8 cellular contexts compared by ENCODE assay signal in the genomic region with DNA sequence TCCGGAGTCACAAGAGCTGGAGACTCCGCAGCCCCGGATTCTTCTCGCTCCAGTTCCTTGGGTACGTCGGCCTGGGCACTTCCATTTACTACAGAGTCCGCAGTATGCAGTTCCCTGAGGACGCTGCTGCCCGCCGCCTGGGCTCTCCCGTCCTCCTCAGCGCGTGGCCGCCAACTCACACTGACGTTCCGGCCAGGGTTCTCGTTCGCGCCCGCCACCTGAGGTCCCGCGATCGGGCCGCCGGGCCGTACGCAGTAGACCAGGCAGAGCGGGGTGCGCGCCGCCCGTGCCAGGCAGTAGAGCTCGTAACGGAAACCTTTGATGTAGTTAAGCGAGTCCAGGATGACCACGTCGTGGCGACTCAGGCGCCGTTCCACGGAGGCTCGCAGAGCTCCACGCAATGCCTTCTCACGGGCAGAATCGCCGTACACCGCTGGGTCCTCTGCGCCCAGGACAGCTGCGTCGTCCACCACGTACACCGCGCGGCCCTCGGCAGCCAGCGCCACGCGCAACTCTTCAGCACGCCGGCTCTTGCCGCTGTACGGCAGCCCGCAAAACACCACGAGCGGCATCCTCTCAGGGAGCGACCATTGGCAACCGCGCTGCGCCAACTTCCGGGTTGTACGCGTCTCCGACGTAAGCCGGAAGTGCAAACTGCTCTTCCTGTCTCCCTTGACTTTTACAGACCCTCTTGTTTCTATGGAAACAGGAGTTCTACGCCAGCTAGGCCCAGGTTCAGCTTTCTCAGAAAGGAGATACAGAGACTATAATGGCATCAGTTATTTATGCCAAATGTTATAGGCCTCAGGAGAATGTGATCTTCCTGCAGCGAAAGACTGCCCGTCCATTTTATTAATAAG. TPM values are rescaled to one million over a fixed set of nuclear protein-coding genes. Genes with fewer than 3 reads are reported as not detected.
DNase-seq lines count a peak whose midpoint lies in the region; ATAC-seq and TF ChIP-seq lines count a peak whose summit lies in the region.

A gene with protein sequence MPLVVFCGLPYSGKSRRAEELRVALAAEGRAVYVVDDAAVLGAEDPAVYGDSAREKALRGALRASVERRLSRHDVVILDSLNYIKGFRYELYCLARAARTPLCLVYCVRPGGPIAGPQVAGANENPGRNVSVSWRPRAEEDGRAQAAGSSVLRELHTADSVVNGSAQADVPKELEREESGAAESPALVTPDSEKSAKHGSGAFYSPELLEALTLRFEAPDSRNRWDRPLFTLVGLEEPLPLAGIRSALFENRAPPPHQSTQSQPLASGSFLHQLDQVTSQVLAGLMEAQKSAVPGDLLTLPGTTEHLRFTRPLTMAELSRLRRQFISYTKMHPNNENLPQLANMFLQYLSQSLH (minus strand): TSS at position 621 of the 860 bp plus-strand sequence. CDS start 49 bp downstream, at position 572.

- ATAC-seq in GM21529 (IDR thresholded peaks at IDR 0.05; ENCODE audit: unreplicated experiment), result peak; percentile 81
- peak; percentile 85 for ATAC-seq in IMR-90 (ENCODE audit: low read depth)

- intact Hi-C loops in IMR-90 (cut with micrococcal nuclease) (no loop called here), OCI-LY7 (cut with micrococcal nuclease; ENCODE audit: unreplicated experiment) (loop anchor here (1.0 kb wide), 1 partner anchor 23 kb away; a partner anchor contains a TSS)

- peak; percentile 74 for TF ChIP-seq POLR2A in IMR-90 (IDR thresholded peaks at IDR 0.05; ENCODE audit: low read depth, low read length)

- TF ChIP-seq CTCF in IMR-90 (conservative IDR thresholded peaks at IDR 0.05; ENCODE audit: low read depth, low read length) (no peak), OCI-LY7 (conservative IDR thresholded peaks at IDR 0.05; ENCODE audit: low read length) (no peak), epithelial cell of esophagus (IDR thresholded peaks at IDR 0.05; ENCODE audit: insufficient read depth, low read depth, low read length, missing control alignments) (no peak)

- in situ Hi-C loops in IMR-90 (cut with MboI; ENCODE audit: low sequenced_read_pairs), result no loop called here

- CTCF ChIA-PET in IMR-90 (lab: Yijun Ruan, JAX), result interaction anchor here (1.0 kb wide), 1 partner anchor 127 kb away, joined by 3 read pairs; no protein-coding TSS in a partner anchor
- CTCF ChIA-PET in OCI-LY7 (lab: Charles Lee; ENCODE audit: unreplicated experiment), result no interaction called here

- H3K9me3 ChIP-seq in IMR-90 (ENCODE audit: control insufficient read depth, insufficient read depth, low read length), result no peaks in the 10 kb centered on the region
- no peaks in the 10 kb centered on the region for H3K9me3 ChIP-seq in OCI-LY7 (ENCODE audit: low read length)
- no peaks in the 10 kb centered on the region for H3K9me3 ChIP-seq in mononuclear cell (ENCODE audit: low read depth, low read length)

- H3K14ac ChIP-seq in IMR-90 (replicated peaks; ENCODE audit: low read depth, low read length), result peak within 1 kb of the TSS; percentile 87

- H2AFZ ChIP-seq in IMR-90 (replicated peaks; ENCODE audit: low read length, poor library complexity) (peak within 1 kb of the TSS; percentile 99), OCI-LY7 (ENCODE audit: low read length) (peak within 1 kb of the TSS; percentile 54; the same call in 1 of the 2 replicates)

- BruUV-seq in IMR-90 (replicated peaks; lab: Mats Ljungman, UMichigan), result no TSS peak
- no TSS peak for BruUV-seq in OCI-LY7 (replicated peaks; lab: Mats Ljungman, UMichigan)

- no peaks in the 10 kb centered on the region for H3K27me3 ChIP-seq in IMR-90 (ENCODE audit: control insufficient read depth, insufficient read depth, low read length)
- no peaks in the 10 kb centered on the region for H3K27me3 ChIP-seq in mononuclear cell (ENCODE audit: insufficient read depth, low read length)

- H2BK120ac ChIP-seq in IMR-90 (ENCODE audit: low read depth, low read length), result 0 out of 2 replicates have a peak within 1 kb of the TSS, but pooled peaks have one; percentile 4

- H3K4me3 ChIP-seq in IMR-90 (ENCODE audit: insufficient read depth, low read depth, low read length) (peak within 1 kb of the TSS; percentile 90), OCI-LY7 (ENCODE audit: low read depth, low read length, poor library complexity, severe bottlenecking) (peak within 1 kb of the TSS; percentile 88), epithelial cell of esophagus (ENCODE audit: low read length) (peak within 1 kb of the TSS; percentile 85), mononuclear cell (ENCODE audit: low read length) (peak within 1 kb of the TSS; percentile 87)

- H3K56ac ChIP-seq in IMR-90 (ENCODE audit: extremely low read depth, insufficient read depth, low read length), result peak within 1 kb of the TSS; percentile 72

- H3K4me2 ChIP-seq in IMR-90 (ENCODE audit: low read depth, low read length) (peak within 1 kb of the TSS; percentile 83), OCI-LY7 (ENCODE audit: low read length) (peak within 1 kb of the TSS; percentile 100)

- H4K91ac ChIP-seq in IMR-90 (ENCODE audit: insufficient read depth, low read depth, low read length), result peak within 1 kb of the TSS; percentile 51; the same call in 1 of the 2 replicates

- H3K18ac ChIP-seq in IMR-90 (ENCODE audit: low read depth, low read length), result peak within 1 kb of the TSS; percentile 32

- H3K9me1 ChIP-seq in IMR-90 (ENCODE audit: insufficient read depth, low read length), result peaks cover 6% of the 10 kb centered on the region; the same call in 1 of the 2 replicates

- peak within 1 kb of the TSS; percentile 82 for H3K23ac ChIP-seq in IMR-90 (ENCODE audit: low read depth, low read length)

- H3K9me2 ChIP-seq in OCI-LY7 (ENCODE audit: insufficient read depth, low read length), result no peaks in the 10 kb centered on the region

- H3K79me2 ChIP-seq in OCI-LY7 (ENCODE audit: insufficient read depth, low read depth, low read length), result peaks cover 43% of the 10 kb centered on the region

- H4K20me1 ChIP-seq in IMR-90 (ENCODE audit: insufficient read depth, low read length) (peaks cover 18% of the 10 kb centered on the region), OCI-LY7 (ENCODE audit: insufficient read depth, low read length) (peaks cover 17% of the 10 kb centered on the region; the same call in 1 of the 2 replicates)

- no peak within 1 kb of the TSS for H2BK20ac ChIP-seq in IMR-90 (ENCODE audit: low read depth, low read length)

- H3K79me1 ChIP-seq in IMR-90 (ENCODE audit: low read depth in 1 of 2, low read length in 2 of 2), result peaks cover 19 to 50% of the 10 kb centered on the region in 2 experiments

- 0 out of 2 replicates have a peak, but pooled peaks cover 1% of the 10 kb centered on the region for H3K36me3 ChIP-seq in IMR-90 (ENCODE audit: control insufficient read depth, insufficient read depth, low read length)
- peaks cover 44% of the 10 kb centered on the region for H3K36me3 ChIP-seq in OCI-LY7 (ENCODE audit: insufficient read depth, low read length)

- POLR2A ChIA-PET in IMR-90 (lab: Charles Lee; ENCODE audit: unreplicated experiment) (no interaction called here), OCI-LY7 (lab: Charles Lee) (interaction anchor here (0.6 to 3.4 kb wide), 6 partner anchors 11 to 303 kb away, joined by 3 to 14 read pairs (median 3); a partner anchor contains a TSS)

- WGBS in IMR-90 (ENCODE audit: extremely low coverage in 2 of 2, insufficient read length in 1 of 2), 2 experiments, result 0% methylated on average over 42 of the region's 78 CpGs; no CpG with 5 or more reads in 1 of the 2 experiments

- H2AK5ac ChIP-seq in IMR-90 (ENCODE audit: low read depth, low read length), result peak within 1 kb of the TSS; percentile 96

- no peak for TF ChIP-seq RAD21 in IMR-90 (IDR thresholded peaks at IDR 0.05; ENCODE audit: low read length)

- DNase-seq in DMS 273 treated with DMSO at 0.1 percent for 48 hours (lab: John Stamatoyannopoulos, UW), result peak; percentile 84
- DNase-seq in IMR-90, result peak; percentile 92
- DNase-seq in OCI-LY7 (ENCODE audit: low spot score), result peak; percentile 95
- DNase-seq in activated T-cell treated with anti-CD3 and anti-CD28 coated beads for 24 hours (ENCODE audit: low read depth), result peak; percentile 77
- DNase-seq in epithelial cell of esophagus (ENCODE audit: low read depth), result peak; percentile 85
- peak; percentile 66 to 76 for DNase-seq in stimulated activated CD8-positive, alpha-beta memory T cell treated with anti-CD3 and anti-CD28 coated beads, Interleukin-4, amount 100 ng/mL, for 1 hour (ENCODE audit: low read depth in 2 of 2, low spot score in 1 of 2)

- H3K27ac ChIP-seq in IMR-90 (ENCODE audit: insufficient read depth, low read length) (peak within 1 kb of the TSS; percentile 93), OCI-LY7 (ENCODE audit: low read depth, low read length, poor library complexity, severe bottlenecking) (peak within 1 kb of the TSS; percentile 39)

- peak within 1 kb of the TSS; percentile 90 for H2BK5ac ChIP-seq in IMR-90 (ENCODE audit: low read depth, low read length, poor library complexity, severe bottlenecking)

- H4K5ac ChIP-seq in IMR-90 (ENCODE audit: low read depth, low read length), result peak within 1 kb of the TSS; percentile 90

- H3K4me1 ChIP-seq in IMR-90 (ENCODE audit: control insufficient read depth, insufficient read depth, low read length) (peaks cover 7% of the 10 kb centered on the region), OCI-LY7 (ENCODE audit: insufficient read depth, low read length, poor library complexity, severe bottlenecking) (peaks cover 34% of the 10 kb centered on the region), mononuclear cell (ENCODE audit: insufficient read depth, low read length) (peaks cover 20% of the 10 kb centered on the region)

- H3K9ac ChIP-seq in IMR-90 (ENCODE audit: low read depth, low read length), result peak within 1 kb of the TSS; percentile 83

- H2AK9ac ChIP-seq in IMR-90 (replicated peaks; ENCODE audit: low read depth, low read length, poor library complexity), result peak within 1 kb of the TSS; percentile 59

- dilution Hi-C loops in IMR-90 (cut with HindIII; ENCODE audit: low sequenced_read_pairs, unreplicated experiment), result no loop called here

- no peak within 1 kb of the TSS for H2BK15ac ChIP-seq in IMR-90 (ENCODE audit: low read depth, low read length)

- peak within 1 kb of the TSS; percentile 86 to 99 for H4K8ac ChIP-seq in IMR-90 (ENCODE audit: low read depth in 2 of 2, low read length in 2 of 2)

- H3K4ac ChIP-seq in IMR-90 (ENCODE audit: low read depth, low read length), result peak within 1 kb of the TSS; percentile 76

TF ChIP-seq in IMR-90, 13 proteins besides CTCF, POLR2A, EP300 and RAD21 (continues in another document):
- TF ChIP-seq CEBPB (IDR thresholded peaks at IDR 0.05; ENCODE audit: low read depth, low read length), result no peak

RNA-seq across cellular contexts. Expression of the gene that starts here (rescaled TPM):
- total RNA-seq in IMR-90 (2012; rRNA removed) (13.1 and 15.2 TPM in 2 replicates), OCI-LY7 (2022) (16.8 and 16.9 TPM in 2 replicates), mononuclear cell (19.6 TPM)
- polyA plus RNA-seq in IMR-90 (2012; rRNA removed), result 16.3 and 18.3 TPM in 2 replicates
- 13.6 and 18.8 TPM in 2 replicates for polyA plus RNA-seq in IMR-90 (2012; cell fraction: cytosol; rRNA removed)
- 11.6 and 16.9 TPM in 2 replicates for polyA plus RNA-seq in IMR-90 (2012; cell fraction: nucleus; rRNA removed; ENCODE audit: low replicate concordance)
- 15.8 and 16.4 TPM in 2 replicates for total RNA-seq in OCI-LY7 (2014; rRNA removed; shearing (Covaris generic))

Comparison
In these comparisons a context has a peak if more than half of its experiments do, and no peak if none do; other contexts are left out.
1. Peak in every context shown above with its lines: DNase-seq, ATAC-seq, H3K4me3 ChIP-seq and H3K27ac ChIP-seq.